8 cellular contexts compared by ENCODE assay signal in the genomic region with DNA sequence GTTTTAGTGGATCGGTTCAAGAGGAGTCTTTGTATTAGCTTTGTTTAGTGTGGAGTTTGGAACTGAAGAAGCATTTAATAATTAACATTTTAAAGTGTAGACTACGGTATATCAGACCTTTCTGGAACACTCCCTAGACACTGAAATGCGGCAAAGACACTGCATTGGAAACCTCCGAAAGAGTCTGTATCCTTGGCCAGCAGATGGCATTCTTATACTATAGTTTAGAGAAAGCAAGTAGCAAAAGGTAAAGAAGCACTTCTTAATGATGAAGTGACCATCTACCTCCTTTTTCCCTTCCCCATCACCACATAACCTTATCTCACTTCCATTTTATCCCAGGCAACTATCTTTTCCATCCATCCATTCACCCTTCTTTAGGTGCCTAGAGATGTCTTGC. TPM values are rescaled to one million over a fixed set of nuclear protein-coding genes. Genes with fewer than 3 reads are reported as not detected.
A peak's percentile ranks its signal among the peaks of the same experiment; 100 is the strongest.
DNase-seq lines count a peak whose midpoint lies in the region; ATAC-seq and TF ChIP-seq lines count a peak whose summit lies in the region.

No MANE protein-coding gene starts in this region.

- intact Hi-C loops in ovary (cut with DNase I): loop anchor here in 1 of 4 donors (10.0 kb wide), 1 partner anchor 740 kb away; no protein-coding TSS in a partner anchor

- H3K27ac ChIP-seq in DND-41 (ENCODE audit: low read length) (no peak overlapping the region), SJCRH30 (no peak overlapping the region), osteoblast (ENCODE audit: low read depth, low read length) (peak overlapping the region; percentile 67), ovary (no peak overlapping the region)

- H3K9me3 ChIP-seq in DND-41 (ENCODE audit: insufficient read depth, low read length, severe bottlenecking): no peaks in the 10 kb centered on the region
- no peaks in the 10 kb centered on the region for H3K9me3 ChIP-seq in SJCRH30 (replicated peaks)
- H3K9me3 ChIP-seq in osteoblast (ENCODE audit: low read depth, low read length): no peaks in the 10 kb centered on the region
- H3K9me3 ChIP-seq in ovary: no peaks in the 10 kb centered on the region

- no peaks in the 10 kb centered on the region for H3K79me2 ChIP-seq in DND-41 (ENCODE audit: insufficient read depth, low read length)
- no peaks in the 10 kb centered on the region for H3K79me2 ChIP-seq in osteoblast (ENCODE audit: insufficient read depth, low read length)

- TF ChIP-seq EP300 in ovary (IDR thresholded peaks at IDR 0.05): no peak

- TF ChIP-seq CTCF in DND-41 (IDR thresholded peaks at IDR 0.05; ENCODE audit: borderline replicate concordance, extremely low read depth, low read length, poor library complexity, severe bottlenecking) (peak; percentile 59), osteoblast (IDR thresholded peaks at IDR 0.05; ENCODE audit: extremely low read depth, low read depth, low read length) (peak; percentile 58), ovary (IDR thresholded peaks at IDR 0.05) (no peak)

- H3K4me2 ChIP-seq in DND-41 (ENCODE audit: insufficient read depth, low read length): no peak overlapping the region
- H3K4me2 ChIP-seq in osteoblast (ENCODE audit: insufficient read depth, low read length): no peak overlapping the region

- H3K36me3 ChIP-seq in DND-41 (ENCODE audit: insufficient read depth, low read length): no peaks in the 10 kb centered on the region
- no peaks in the 10 kb centered on the region for H3K36me3 ChIP-seq in SJCRH30
- H3K36me3 ChIP-seq in osteoblast (ENCODE audit: insufficient read depth, low read length): no peaks in the 10 kb centered on the region
- H3K36me3 ChIP-seq in ovary: no peaks in the 10 kb centered on the region

- peak; percentile 66 for ATAC-seq in DND-41 (ENCODE audit: insufficient read depth, low read depth)
- peak; percentile 81 for ATAC-seq in GM19351 (IDR thresholded peaks at IDR 0.05; ENCODE audit: unreplicated experiment)
- ATAC-seq in esophagus mucosa: peak; percentile 81
- no peak for ATAC-seq in HG02973 (IDR thresholded peaks at IDR 0.05; ENCODE audit: unreplicated experiment)

- H4K20me1 ChIP-seq in DND-41 (ENCODE audit: insufficient read depth, low read length) (no peaks in the 10 kb centered on the region), osteoblast (ENCODE audit: insufficient read depth, low read length) (no peaks in the 10 kb centered on the region)

- H3K4me3 ChIP-seq in DND-41 (ENCODE audit: low read depth in 1 of 2, low read length in 2 of 2) (no peak overlapping the region), SJCRH30 (no peak overlapping the region), osteoblast (ENCODE audit: insufficient read depth, low read length) (no peak overlapping the region), ovary (no peak overlapping the region)

- H3K4me1 ChIP-seq in DND-41 (ENCODE audit: insufficient read depth, low read length) (no peaks in the 10 kb centered on the region), SJCRH30 (no peaks in the 10 kb centered on the region), osteoblast (ENCODE audit: insufficient read depth, low read length) (peaks cover 29% of the 10 kb centered on the region), ovary (ENCODE audit: insufficient read depth) (no peaks in the 10 kb centered on the region)

- H3K9ac ChIP-seq in DND-41 (ENCODE audit: low read depth, low read length): no peak overlapping the region

- no peak for TF ChIP-seq POLR2A in ovary (IDR thresholded peaks at IDR 0.05)

- H2AFZ ChIP-seq in DND-41 (ENCODE audit: low read depth, low read length): no peak overlapping the region
- H2AFZ ChIP-seq in osteoblast (ENCODE audit: low read length): no peak overlapping the region

- DNase-seq in DND-41 (no peak), LHCN-M2 (ENCODE audit: low read depth) (peak; percentile 67), SJCRH30 (peak; percentile 30 to 66), osteoblast (ENCODE audit: insufficient read length, low spot score, missing footprints) (no peak), ovary (no peak)

- 11 to 15% (median 13%) methylated on average over 4 of the region's 4 CpGs for WGBS in ovary, 3 donors

- H3K27me3 ChIP-seq in DND-41 (ENCODE audit: insufficient read depth, low read length, poor library complexity) (peaks cover 26% of the 10 kb centered on the region), SJCRH30 (peaks cover 4% of the 10 kb centered on the region; the same call in 1 of the 2 replicates), osteoblast (ENCODE audit: insufficient read depth, low read length) (no peaks in the 10 kb centered on the region), ovary (no peaks in the 10 kb centered on the region)

RNA-seq across cellular contexts. Expression of a gene that starts 7.6 kb away (rescaled TPM):
- total RNA-seq in LHCN-M2 (2014; rRNA removed) (not detected in 2 replicates), esophagus mucosa (not detected), osteoblast (not detected in 2 replicates), ovary (under 1 TPM in 2 of 7 donors, not detected in 5; 0.11 to 0.60 TPM)
- not detected for polyA plus RNA-seq in LHCN-M2 (2012)
- not detected in 2 replicates for total RNA-seq in SJCRH30 (2014; rRNA removed; shearing (Covaris generic))
- polyA plus RNA-seq in ovary: not detected

Comparison
In these comparisons a context has a peak if more than half of its experiments do, and no peak if none do; other contexts are left out.
1. DNase-seq: peak in LHCN-M2 (single experiment) and SJCRH30 (2 of 2); none in DND-41 (single experiment), osteoblast (single experiment) and ovary (0 of 5).
2. CTCF ChIP-seq: peak in DND-41 (single experiment) and osteoblast (single experiment); none in ovary (0 of 3).